ENCODE assay signal across 8 cellular contexts in the genomic region with DNA sequence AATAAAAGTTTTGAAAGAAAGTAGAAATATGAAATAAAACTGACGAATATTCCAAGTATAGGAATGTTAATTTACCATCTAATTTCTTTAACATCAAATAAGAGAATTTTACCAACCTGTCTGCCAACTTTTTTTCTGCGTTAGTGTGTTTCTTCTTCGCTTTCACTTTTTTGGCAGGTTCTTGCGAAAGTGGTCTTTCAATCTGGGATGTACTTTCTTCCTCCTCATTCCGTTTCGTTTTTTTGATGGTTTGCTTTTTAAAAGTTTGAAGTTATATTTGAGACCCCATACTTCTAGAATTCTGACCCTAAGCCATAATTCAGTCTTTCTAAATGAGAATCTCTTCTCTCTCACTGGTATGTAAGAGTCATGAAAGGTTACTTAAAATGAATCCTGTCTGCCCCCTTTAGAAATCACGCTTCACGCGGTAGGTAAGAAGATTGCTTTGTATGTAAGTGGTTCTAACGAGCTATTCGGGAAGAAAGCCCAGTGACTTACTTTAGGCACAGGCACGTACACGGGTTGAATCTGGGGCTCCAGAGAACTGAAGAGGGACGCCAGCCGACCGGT. TPM values are rescaled to one million over a fixed set of nuclear protein-coding genes. Genes with fewer than 3 reads are reported as not detected.
DNase-seq lines count a peak whose midpoint lies in the region; ATAC-seq and TF ChIP-seq lines count a peak whose summit lies in the region.

No MANE protein-coding gene starts in this region.

- peaks cover 0 to 15% of the 10 kb centered on the region in 2 donors for H3K4me1 ChIP-seq in right atrium auricular region
- H3K4me1 ChIP-seq in skeletal muscle satellite cell (ENCODE audit: control insufficient read depth, insufficient read depth, low read length) = peaks cover 14% of the 10 kb centered on the region

- H3K27me3 ChIP-seq in right atrium auricular region (no peaks in the 10 kb centered on the region), skeletal muscle satellite cell (ENCODE audit: control insufficient read depth, insufficient read depth, low read length) (no peaks in the 10 kb centered on the region)

- H3K9me3 ChIP-seq in right atrium auricular region (no peaks in the 10 kb centered on the region), skeletal muscle satellite cell (replicated peaks; ENCODE audit: low read length) (no peaks in the 10 kb centered on the region)

- DNase-seq in DMS53 treated with DMSO at 0.1 percent for 48 hours (lab: John Stamatoyannopoulos, UW; ENCODE audit: unreplicated experiment) (peak; percentile 53), DMS53 (lab: John Stamatoyannopoulos, UW) (no peak), LHCN-M2 (ENCODE audit: low read depth) (peak; percentile 56), right atrium auricular region (ENCODE audit: low spot score) (no peak)
- DNase-seq in activated naive CD4-positive, alpha-beta T cell treated with anti-CD3 and anti-CD28 coated beads, Interleukin-2, amount 50 U/mL, for 72 hours (ENCODE audit: low spot score in 2 of 2) = no peak

- peak overlapping the region; percentile 62 to 72 for H3K4me3 ChIP-seq in right atrium auricular region
- peak overlapping the region; percentile 88 for H3K4me3 ChIP-seq in skeletal muscle satellite cell (ENCODE audit: low read length)

- H3K4me2 ChIP-seq in skeletal muscle satellite cell (ENCODE audit: low read length) = peak overlapping the region; percentile 91

- no peaks in the 10 kb centered on the region for H3K9me3 Mint-ChIP-seq in activated naive CD4-positive, alpha-beta T cell treated with anti-CD3 and anti-CD28 coated beads, Interleukin-2, amount 50 U/mL, for 72 hours

- H3K36me3 ChIP-seq in right atrium auricular region (peaks cover 14% of the 10 kb centered on the region), skeletal muscle satellite cell (ENCODE audit: insufficient read depth, low read length) (peaks cover 30% of the 10 kb centered on the region)

- no peak for TF ChIP-seq CTCF in right atrium auricular region (IDR thresholded peaks at IDR 0.05)

- H3K27ac Mint-ChIP-seq in activated naive CD4-positive, alpha-beta T cell treated with anti-CD3 and anti-CD28 coated beads, Interleukin-2, amount 50 U/mL, for 72 hours = peak overlapping the region; percentile 87 to 98

- peak overlapping the region; percentile 94 for H3K9ac ChIP-seq in skeletal muscle satellite cell (ENCODE audit: low read depth, low read length)

- H3K27ac ChIP-seq in right atrium auricular region = peak overlapping the region; percentile 87 to 89

- ATAC-seq in GM21717 (IDR thresholded peaks at IDR 0.05; ENCODE audit: unreplicated experiment) (peak; percentile 35), HG02840 (IDR thresholded peaks at IDR 0.05; ENCODE audit: low FRiP score, unreplicated experiment) (no peak)
- peak; percentile 43 to 52 for ATAC-seq in activated naive CD4-positive, alpha-beta T cell treated with anti-CD3 and anti-CD28 coated beads, Interleukin-2, amount 50 U/mL, for 72 hours

- peaks cover 18 to 23% of the 10 kb centered on the region in 2 donors for H3K36me3 Mint-ChIP-seq in activated naive CD4-positive, alpha-beta T cell treated with anti-CD3 and anti-CD28 coated beads, Interleukin-2, amount 50 U/mL, for 72 hours

RNA-seq across cellular contexts. Expression of a gene that starts 0.6 kb away (rescaled TPM):
- total RNA-seq in LHCN-M2 (2014; rRNA removed) (84.4 and 103 TPM in 2 replicates), right atrium auricular region (10 to 100 TPM; 33.5 to 43.7 TPM)
- 55.0 TPM for polyA plus RNA-seq in LHCN-M2 (2012)
- total RNA-seq in activated naive CD4-positive, alpha-beta T cell treated with anti-CD3 and anti-CD28 coated beads, Interleukin-2, amount 50 U/mL, for 72 hours = 100 to 1,000 TPM; 132 to 142 TPM
- 45.6 and 53.5 TPM in 2 replicates for total RNA-seq in skeletal muscle satellite cell (2012; rRNA removed)

RNA-seq across cellular contexts. Expression of a gene that starts 31.8 kb away (rescaled TPM):
- total RNA-seq in LHCN-M2 (2014; rRNA removed) = 82.1 and 113 TPM in 2 replicates
- polyA plus RNA-seq in LHCN-M2 (2012) = 52.1 TPM
- 100 to 1,000 TPM; 144 to 147 TPM for total RNA-seq in activated naive CD4-positive, alpha-beta T cell treated with anti-CD3 and anti-CD28 coated beads, Interleukin-2, amount 50 U/mL, for 72 hours
- 10 to 100 TPM; 70.2 to 83.5 TPM for total RNA-seq in right atrium auricular region
- total RNA-seq in skeletal muscle satellite cell (2012; rRNA removed) = 90.2 and 104 TPM in 2 replicates

Comparison
In these comparisons a context has a peak if more than half of its experiments do, and no peak if none do; other contexts are left out.
1. DNase-seq: peak in DMS53 treated with DMSO at 0.1 percent for 48 hours (single experiment) and LHCN-M2 (single experiment); none in DMS53 (single experiment), activated naive CD4-positive, alpha-beta T cell treated with anti-CD3 and anti-CD28 coated beads, Interleukin-2, amount 50 U/mL, for 72 hours (0 of 2) and right atrium auricular region (single experiment).